In the genomic region with DNA sequence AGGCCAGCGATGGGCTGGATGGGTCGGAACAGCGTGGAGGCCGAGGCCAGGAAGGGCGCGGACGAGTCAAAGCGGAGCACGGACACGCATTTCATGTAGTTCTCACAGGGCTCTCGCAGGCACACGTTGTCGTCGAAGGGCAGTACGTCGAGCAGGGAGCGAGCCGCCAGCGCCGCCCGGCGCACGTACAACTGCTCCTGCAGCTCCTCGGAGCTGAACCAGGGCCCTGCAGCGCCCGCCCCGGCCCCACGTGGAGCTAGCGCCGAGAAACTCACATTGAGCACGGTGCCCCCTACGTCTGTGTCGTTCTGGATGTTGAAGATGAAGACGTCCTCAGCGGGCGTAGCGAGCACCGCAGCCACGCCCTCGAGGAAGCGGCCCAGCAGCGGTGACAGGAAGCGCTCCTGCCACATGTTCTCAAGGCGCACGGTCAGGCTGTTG, we compare ENCODE assay signal across 9 cellular contexts. TPM values are rescaled to one million over a fixed set of nuclear protein-coding genes. Genes with fewer than 3 reads are reported as not detected.
A peak's percentile ranks its signal among the peaks of the same experiment; 100 is the strongest.
DNase-seq lines count a peak whose midpoint lies in the region; ATAC-seq, FAIRE-seq and TF ChIP-seq lines count a peak whose summit lies in the region.
"Had no signal": no experiment of that assay in that cellular context is flagged by ENCODE, and none has a peak within 500 bp of the region (broad histone marks: within the 10 kb centered on the region; RNA-seq: fewer than 3 reads in every experiment).

No MANE protein-coding gene starts in this region.

- peaks cover 0 to 3% of the 10 kb centered on the region in 2 donors for H3K27me3 Mint-ChIP-seq in CD4-positive, alpha-beta memory T cell

- H2BK12ac ChIP-seq in H1 (ENCODE audit: low read depth, low read length) = peak overlapping the region; percentile 80

- POLR2A ChIA-PET in CD4-positive, alpha-beta memory T cell (lab: Charles Lee; ENCODE audit: partially characterized antibody) = interaction anchor here (0.6 to 2.4 kb wide), 3 partner anchors 22 to 130 kb away, joined by 3 to 14 read pairs (median 4); a partner anchor contains a TSS
- POLR2A ChIA-PET in H1 (lab: Charles Lee; ENCODE audit: partially characterized antibody) = interaction anchor here (1.0 to 10.5 kb wide), 6 partner anchors 11 to 364 kb away, joined by 3 to 111 read pairs (median 4); a partner anchor contains a TSS

- H3K79me2 ChIP-seq in SU-DHL-6 (ENCODE audit: insufficient read depth, low read length) (no peaks in the 10 kb centered on the region), H1 (ENCODE audit: control insufficient read depth in 1 of 2, insufficient read depth in 2 of 2, low read length in 2 of 2) (no peaks in the 10 kb centered on the region)

- H3K36me3 Mint-ChIP-seq in CD4-positive, alpha-beta memory T cell = peaks cover 0 to 1% of the 10 kb centered on the region in 2 donors

- H3F3A ChIP-seq in SU-DHL-6 (ENCODE audit: insufficient read depth) = 0 out of 2 replicates have a peak, but pooled peaks cover 6% of the 10 kb centered on the region

- intact Hi-C loops in CD4-positive, alpha-beta memory T cell (cut with micrococcal nuclease) = loop anchor here (1.0 kb wide), 4 partner anchors 22 to 99 kb away; a partner anchor contains a TSS

- peak overlapping the region; percentile 90 for H3K4ac ChIP-seq in H1 (replicated peaks; ENCODE audit: insufficient read length, low read depth, low read length)

- peaks cover 11% of the 10 kb centered on the region; the same call in 1 of the 2 replicates for H3K23me2 ChIP-seq in H1 (ENCODE audit: low read depth, low read length)

- H3K18ac ChIP-seq in H1 (ENCODE audit: extremely low read depth, low read length) = peak overlapping the region; percentile 95

- TF ChIP-seq POLR2A in H1 (IDR thresholded peaks at IDR 0.05; ENCODE audit: control extremely low read depth in 1 of 2, low read depth in 2 of 2, low read length in 2 of 2) = no peak

- H3K79me1 ChIP-seq in H1 (ENCODE audit: low read depth, low read length) = peaks cover 2% of the 10 kb centered on the region; the same call in 1 of the 2 replicates

- H2AK5ac ChIP-seq in H1 (ENCODE audit: low read depth, low read length) = 0 out of 2 replicates have a peak overlapping the region, but pooled peaks have one; percentile 54

- peaks cover 0 to 10% (median 0%) of the 10 kb centered on the region in 8 donors for H3K9me3 Mint-ChIP-seq in CD4-positive, alpha-beta memory T cell

- H4K5ac ChIP-seq in H1 (ENCODE audit: insufficient read length, low read depth, low read length) = peak overlapping the region; percentile 87

- peak overlapping the region; percentile 38 for H3K27ac ChIP-seq in CD4-positive, alpha-beta memory T cell (ENCODE audit: low read depth, low read length)
- H3K27ac ChIP-seq in SU-DHL-6 (ENCODE audit: low read depth, low read length) (no peak overlapping the region), H1 (ENCODE audit: low read depth, low read length) (no peak overlapping the region), rectal smooth muscle tissue (ENCODE audit: low read depth, low read length) (peak overlapping the region; percentile 1)

- H3K36me3 ChIP-seq in CD4-positive, alpha-beta memory T cell (ENCODE audit: insufficient read depth, low read length) = no peaks in the 10 kb centered on the region
- no peaks in the 10 kb centered on the region for H3K36me3 ChIP-seq in SU-DHL-6 (ENCODE audit: low read length)
- H3K36me3 ChIP-seq in H1 (ENCODE audit: control insufficient read depth in 2 of 4, insufficient read depth in 4 of 4, low read length in 3 of 4) = peaks cover 0 to 13% (median 8%) of the 10 kb centered on the region in 4 experiments; a peak in 5 of 8 replicates
- no peaks in the 10 kb centered on the region for H3K36me3 ChIP-seq in rectal smooth muscle tissue (ENCODE audit: control insufficient read depth, insufficient read depth, low read length)

- H4K20me1 ChIP-seq in SU-DHL-6 (ENCODE audit: low read depth, low read length) (no peaks in the 10 kb centered on the region), H1 (replicated peaks in 1 of 2; ENCODE audit: control insufficient read depth in 1 of 2, insufficient read depth in 2 of 2, low read length in 2 of 2) (peaks cover 7 to 40% of the 10 kb centered on the region in 2 experiments)

- H3K4me2 ChIP-seq in SU-DHL-6 (ENCODE audit: low read depth, low read length, poor library complexity, severe bottlenecking) (peak overlapping the region; percentile 43), H1 (ENCODE audit: insufficient read depth in 1 of 2, low read depth in 2 of 2, low read length in 2 of 2) (peak overlapping the region; percentile 74 to 81)

- no peak for ATAC-seq in left lobe of liver

- peaks cover 25% of the 10 kb centered on the region for H3K4me1 ChIP-seq in CD4-positive, alpha-beta memory T cell (ENCODE audit: insufficient read depth, low read length)
- H3K4me1 ChIP-seq in H1 (replicated peaks in 1 of 4; ENCODE audit: control insufficient read depth in 3 of 4, insufficient read depth in 4 of 4, low read length in 3 of 4) = peaks cover 0 to 18% (median 16%) of the 10 kb centered on the region in 4 experiments; a peak in 6 of 7 replicates
- no peaks in the 10 kb centered on the region for H3K4me1 ChIP-seq in rectal smooth muscle tissue (ENCODE audit: control insufficient read depth, insufficient read depth, low read length)

- 88% methylated on average over 40 of the region's 45 CpGs; no CpG with 5 or more reads in 1 of the 2 experiments for WGBS in H1 (ENCODE audit: extremely low coverage in 1 of 2, insufficient coverage in 1 of 2, insufficient read length in 1 of 2, insufficient replicate concordance in 2 of 2, low coverage in 1 of 2, low lambda C conversion rate in 2 of 2, missing lambda C conversion rate in 1 of 2), 2 experiments

- no peak for TF ChIP-seq EP300 in H1 (IDR thresholded peaks at IDR 0.05; ENCODE audit: borderline replicate concordance in 1 of 2, low read depth in 2 of 2, low read length in 2 of 2)

- no peaks in the 10 kb centered on the region for H3K9me2 ChIP-seq in SU-DHL-6 (replicated peaks; ENCODE audit: insufficient read depth, low read length)

- no peak overlapping the region for H2AFZ ChIP-seq in SU-DHL-6 (ENCODE audit: low read depth, low read length, severe bottlenecking)
- H2AFZ ChIP-seq in H1 (ENCODE audit: low read length) = peak overlapping the region; percentile 70; the same call in 1 of the 2 replicates

- TF ChIP-seq RAD21 in H1 (IDR thresholded peaks at IDR 0.05 in 1 of 2, conservative IDR thresholded peaks at IDR 0.05 in 1 of 2; ENCODE audit: low read depth in 2 of 2, low read length in 2 of 2) = no peak

- H2BK120ac ChIP-seq in H1 (replicated peaks; ENCODE audit: low read depth, low read length) = no peak overlapping the region

- no peak overlapping the region for H3K23ac ChIP-seq in H1 (ENCODE audit: insufficient read length)

- H3K9ac ChIP-seq in SU-DHL-6 (ENCODE audit: low read length) = no peak overlapping the region
- H3K9ac ChIP-seq in H1 (replicated peaks in 1 of 4; ENCODE audit: extremely low read depth in 1 of 4, low read depth in 3 of 4, low read length in 3 of 4) = peak overlapping the region in 2 of 4 experiments; percentile 54 to 56; a peak in 4 of 7 replicates
- H3K9ac ChIP-seq in rectal smooth muscle tissue (ENCODE audit: low read length) = no peak overlapping the region

- no peak overlapping the region for H3K56ac ChIP-seq in H1 (replicated peaks; ENCODE audit: insufficient read length, low read depth, low read length)

- peaks cover 5 to 37% (median 12%) of the 10 kb centered on the region in 4 donors for H3K4me1 Mint-ChIP-seq in CD4-positive, alpha-beta memory T cell

- peak overlapping the region; percentile 94 for H4K91ac ChIP-seq in H1 (replicated peaks; ENCODE audit: insufficient read length, low read length)

- no peak overlapping the region for H3K14ac ChIP-seq in H1 (ENCODE audit: insufficient read length)

- peak overlapping the region; percentile 90; the same call in 1 of the 2 replicates for H4K8ac ChIP-seq in H1 (ENCODE audit: extremely low read depth, insufficient read depth, low read length)

- no peak overlapping the region for H2BK20ac ChIP-seq in H1 (ENCODE audit: low read length)

- H3K4me3 Mint-ChIP-seq in CD4-positive, alpha-beta memory T cell = peak overlapping the region; percentile 65 to 85 (median 72)

- no peaks in the 10 kb centered on the region for H3K27me3 ChIP-seq in CD4-positive, alpha-beta memory T cell (ENCODE audit: insufficient read depth, low read length)
- H3K27me3 ChIP-seq in SU-DHL-6 (ENCODE audit: low read length) (no peaks in the 10 kb centered on the region), H1 (replicated peaks in 1 of 4; ENCODE audit: control insufficient read depth in 3 of 4, extremely low read depth in 1 of 4, insufficient read depth in 3 of 4, low read length in 3 of 4) (peaks cover 0 to 5% (median 4%) of the 10 kb centered on the region in 4 experiments; a peak in 3 of 7 replicates), rectal smooth muscle tissue (ENCODE audit: control insufficient read depth, insufficient read depth, low read length) (peaks cover 3% of the 10 kb centered on the region)

- FAIRE-seq in H1 (lab: Jason Lieb, UNC) = no peak

- peak overlapping the region; percentile 29 to 59 for H3K4me3 ChIP-seq in CD4-positive, alpha-beta memory T cell (ENCODE audit: low read length in 2 of 2)
- H3K4me3 ChIP-seq in SU-DHL-6 (ENCODE audit: insufficient read depth, low read length, poor library complexity, severe bottlenecking) (no peak overlapping the region), H1 (ENCODE audit: extremely low read depth in 1 of 4, insufficient read depth in 2 of 4, low read depth in 3 of 4, low read length in 4 of 4) (peak overlapping the region in 2 of 4 experiments; percentile 6 to 61; a peak in 4 of 8 replicates), rectal smooth muscle tissue (ENCODE audit: low read length) (peak overlapping the region; percentile 59)

- DNase-seq in CD4-positive, alpha-beta memory T cell = peak in 4 of 5 donors; percentile 23 to 49 (median 28)
- DNase-seq in H1 (ENCODE audit: low read depth in 1 of 2, low spot score in 2 of 2) (no peak), left lobe of liver (ENCODE audit: low spot score) (no peak), NAMALWA (ENCODE audit: low spot score) (no peak), NCI-H524 (lab: John Stamatoyannopoulos, UW) (no peak), NCI-H510A treated with DMSO at 0.1 percent for 48 hours (lab: John Stamatoyannopoulos, UW) (no peak)

- peak overlapping the region; percentile 99; the same call in 1 of the 2 replicates for H2BK15ac ChIP-seq in H1 (ENCODE audit: low read length)

- CTCF ChIA-PET in CD4-positive, alpha-beta memory T cell (lab: Charles Lee; ENCODE audit: partially characterized antibody) = interaction anchor here (0.6 to 1.8 kb wide), 8 partner anchors 21 to 462 kb away, joined by 3 to 7 read pairs (median 4); a partner anchor contains a TSS
- CTCF ChIA-PET in H1 (lab: Charles Lee; ENCODE audit: partially characterized antibody) = interaction anchor here (0.6 to 2.2 kb wide), 10 partner anchors 12 to 108 kb away, joined by 3 to 11 read pairs (median 4); a partner anchor contains a TSS

- no peak for TF ChIP-seq CTCF in SU-DHL-6 (IDR thresholded peaks at IDR 0.05; ENCODE audit: insufficient read depth, low read length, poor library complexity, severe bottlenecking)
- TF ChIP-seq CTCF in H1 (IDR thresholded peaks at IDR 0.05; ENCODE audit: control extremely low read depth in 1 of 3, insufficient read depth in 1 of 3, low read depth in 1 of 3, low read length in 3 of 3) = no peak

- H2BK5ac ChIP-seq in H1 (ENCODE audit: low read depth, low read length) = peak overlapping the region; percentile 83

- H3K27ac Mint-ChIP-seq in CD4-positive, alpha-beta memory T cell = peak overlapping the region in 6 of 7 donors; percentile 62 to 88 (median 74)

- H3K9me3 ChIP-seq in CD4-positive, alpha-beta memory T cell (ENCODE audit: control insufficient read depth in 1 of 2, low read length in 2 of 2) = no peaks in the 10 kb centered on the region
- H3K9me3 ChIP-seq in SU-DHL-6 (ENCODE audit: insufficient read depth, low read length) = no peaks in the 10 kb centered on the region
- no peaks in the 10 kb centered on the region for H3K9me3 ChIP-seq in H1 (ENCODE audit: insufficient read depth in 2 of 2, low read depth in 1 of 2, low read length in 1 of 2)

RNA-seq across cellular contexts. Expression of a gene that starts 5.8 kb away (rescaled TPM):
- 1 to 10 TPM; 3.3 to 3.5 TPM for total RNA-seq in CD4-positive, alpha-beta memory T cell
- polyA plus RNA-seq in CD4-positive, alpha-beta memory T cell = under 1 TPM; 0.04 to 0.78 TPM
- total RNA-seq in H1 (2021; fragmentation: NEBNext Ultra II Directional; extraction: Animal tissue kit (Norgen Biotek cat#: 25700)) = 26.7 and 29.5 TPM in 2 replicates
- 11.6 and 17.5 TPM in 2 replicates for polyA plus RNA-seq in H1 (2011; rRNA removed)
- 11.5 TPM for polyA plus RNA-seq in H1 (2011; cell fraction: cytosol; rRNA removed)
- 57.7 TPM for polyA plus RNA-seq in H1 (2011; cell fraction: nucleus; rRNA removed)
- 16.1 to 23.3 TPM (median 21.1 TPM) in 4 replicates for polyA plus RNA-seq in H1 (2012, experiment 1 of 2)
- polyA plus RNA-seq in H1 (2012, experiment 2 of 2) = 19.3 TPM
- polyA plus RNA-seq in H1 (2013, experiment 1 of 2) = 17.3 TPM
- 14.2 TPM for polyA plus RNA-seq in H1 (2013, experiment 2 of 2)
- polyA minus RNA-seq in H1 (2011; rRNA and poly(A)+ RNA removed) = 26.2 and 26.5 TPM in 2 replicates
- polyA minus RNA-seq in H1 (2011; cell fraction: cytosol; rRNA and poly(A)+ RNA removed) = 20.9 TPM
- 30.1 TPM for polyA minus RNA-seq in H1 (2011; cell fraction: nucleus; rRNA and poly(A)+ RNA removed)
- 0.45 TPM for total RNA-seq in left lobe of liver

RNA-seq across cellular contexts. Expression of a gene that starts 21.6 kb away (rescaled TPM):
- 10 to 100 TPM; 31.6 to 32.4 TPM for total RNA-seq in CD4-positive, alpha-beta memory T cell
- 1 to 10 TPM; 3.0 to 3.5 TPM for polyA plus RNA-seq in CD4-positive, alpha-beta memory T cell
- 50.4 and 51.2 TPM in 2 replicates for total RNA-seq in H1 (2021; fragmentation: NEBNext Ultra II Directional; extraction: Animal tissue kit (Norgen Biotek cat#: 25700))
- polyA plus RNA-seq in H1 (2011; rRNA removed) = 58.0 and 97.1 TPM in 2 replicates
- 56.2 TPM for polyA plus RNA-seq in H1 (2011; cell fraction: cytosol; rRNA removed)
- polyA plus RNA-seq in H1 (2011; cell fraction: nucleus; rRNA removed) = 414 TPM
- polyA plus RNA-seq in H1 (2012, experiment 1 of 2) = 41.3 to 61.6 TPM (median 60.3 TPM) in 4 replicates
- 50.8 TPM for polyA plus RNA-seq in H1 (2012, experiment 2 of 2)
- polyA plus RNA-seq in H1 (2013, experiment 1 of 2) = 59.4 TPM
- polyA plus RNA-seq in H1 (2013, experiment 2 of 2) = 53.8 TPM
- 49.8 and 64.4 TPM in 2 replicates for polyA minus RNA-seq in H1 (2011; rRNA and poly(A)+ RNA removed)
- polyA minus RNA-seq in H1 (2011; cell fraction: cytosol; rRNA and poly(A)+ RNA removed) = 34.9 TPM
- 74.3 TPM for polyA minus RNA-seq in H1 (2011; cell fraction: nucleus; rRNA and poly(A)+ RNA removed)
- 8.4 TPM for total RNA-seq in left lobe of liver

RNA-seq across cellular contexts. Expression of a gene that starts 28.9 kb away (rescaled TPM):
- total RNA-seq in CD4-positive, alpha-beta memory T cell = 10 to 100 TPM; 20.1 to 21.7 TPM
- 10 to 100 TPM in 1 of 2 donors, 1 to 10 TPM in 1; 8.3 to 16.1 TPM for polyA plus RNA-seq in CD4-positive, alpha-beta memory T cell
- 31.7 and 34.7 TPM in 2 replicates for total RNA-seq in H1 (2021; fragmentation: NEBNext Ultra II Directional; extraction: Animal tissue kit (Norgen Biotek cat#: 25700))
- 91.8 and 114 TPM in 2 replicates for polyA plus RNA-seq in H1 (2011; rRNA removed)
- polyA plus RNA-seq in H1 (2011; cell fraction: cytosol; rRNA removed) = 64.6 TPM
- polyA plus RNA-seq in H1 (2011; cell fraction: nucleus; rRNA removed) = 127 TPM
- polyA plus RNA-seq in H1 (2012, experiment 1 of 2) = 20.3 to 43.2 TPM (median 36.1 TPM) in 4 replicates
- 31.2 TPM for polyA plus RNA-seq in H1 (2012, experiment 2 of 2)
- polyA plus RNA-seq in H1 (2013, experiment 1 of 2) = 19.0 TPM
- 19.0 TPM for polyA plus RNA-seq in H1 (2013, experiment 2 of 2)
- 47.8 and 85.2 TPM in 2 replicates for polyA minus RNA-seq in H1 (2011; rRNA and poly(A)+ RNA removed)
- polyA minus RNA-seq in H1 (2011; cell fraction: cytosol; rRNA and poly(A)+ RNA removed) = 45.2 TPM
- polyA minus RNA-seq in H1 (2011; cell fraction: nucleus; rRNA and poly(A)+ RNA removed) = 48.5 TPM
- 12.0 TPM for total RNA-seq in left lobe of liver

RNA-seq across cellular contexts. Expression of a gene that starts 35.3 kb away (rescaled TPM):
- not detected for total RNA-seq in CD4-positive, alpha-beta memory T cell
- polyA plus RNA-seq in CD4-positive, alpha-beta memory T cell = not detected
- not detected in 2 replicates for total RNA-seq in H1 (2021; fragmentation: NEBNext Ultra II Directional; extraction: Animal tissue kit (Norgen Biotek cat#: 25700))
- polyA plus RNA-seq in H1 (2011; rRNA removed) = 0.24 TPM in 1 of 2 replicates, not detected in the other
- not detected for polyA plus RNA-seq in H1 (2011; cell fraction: cytosol; rRNA removed)
- polyA plus RNA-seq in H1 (2011; cell fraction: nucleus; rRNA removed) = 1.3 TPM
- 0.34 to 0.42 TPM in 2 of 4 replicates, not detected in the others for polyA plus RNA-seq in H1 (2012, experiment 1 of 2)
- not detected for polyA plus RNA-seq in H1 (2012, experiment 2 of 2)
- polyA plus RNA-seq in H1 (2013, experiment 1 of 2) = 0.12 TPM
- 0.11 TPM for polyA plus RNA-seq in H1 (2013, experiment 2 of 2)
- polyA minus RNA-seq in H1 (2011; rRNA and poly(A)+ RNA removed) = not detected in 2 replicates
- polyA minus RNA-seq in H1 (2011; cell fraction: cytosol; rRNA and poly(A)+ RNA removed) = not detected
- not detected for polyA minus RNA-seq in H1 (2011; cell fraction: nucleus; rRNA and poly(A)+ RNA removed)
- not detected for total RNA-seq in left lobe of liver
- total RNA-seq: lung microvascular endothelial cell had no signal

RNA-seq across cellular contexts. Expression of a gene that starts 47.4 kb away (rescaled TPM):
- total RNA-seq in CD4-positive, alpha-beta memory T cell = 10 to 100 TPM; 73.7 to 91.3 TPM
- 100 to 1,000 TPM; 152 to 313 TPM for polyA plus RNA-seq in CD4-positive, alpha-beta memory T cell
- total RNA-seq in H1 (2021; fragmentation: NEBNext Ultra II Directional; extraction: Animal tissue kit (Norgen Biotek cat#: 25700)) = 310 TPM in 2 replicates
- 720 TPM in 2 replicates for polyA plus RNA-seq in H1 (2011; rRNA removed)
- 628 TPM for polyA plus RNA-seq in H1 (2011; cell fraction: cytosol; rRNA removed)
- 930 TPM for polyA plus RNA-seq in H1 (2011; cell fraction: nucleus; rRNA removed)
- 341 to 466 TPM (median 436 TPM) in 4 replicates for polyA plus RNA-seq in H1 (2012, experiment 1 of 2)
- 815 TPM for polyA plus RNA-seq in H1 (2012, experiment 2 of 2)
- polyA plus RNA-seq in H1 (2013, experiment 1 of 2) = 179 TPM
- polyA plus RNA-seq in H1 (2013, experiment 2 of 2) = 164 TPM
- 871 and 931 TPM in 2 replicates for polyA minus RNA-seq in H1 (2011; rRNA and poly(A)+ RNA removed)
- 323 TPM for polyA minus RNA-seq in H1 (2011; cell fraction: cytosol; rRNA and poly(A)+ RNA removed)
- 283 TPM for polyA minus RNA-seq in H1 (2011; cell fraction: nucleus; rRNA and poly(A)+ RNA removed)
- total RNA-seq in left lobe of liver = 232 TPM

Comparison
In these comparisons a context has a peak if more than half of its experiments do, and no peak if none do; other contexts are left out.
1. DNase-seq: peak in CD4-positive, alpha-beta memory T cell (4 of 5); none in H1 (0 of 2), left lobe of liver (single experiment), NAMALWA (single experiment), NCI-H524 (0 of 2) and NCI-H510A treated with DMSO at 0.1 percent for 48 hours (single experiment).
2. H3K27ac ChIP-seq: peak in CD4-positive, alpha-beta memory T cell (single experiment) and rectal smooth muscle tissue (single experiment); none in SU-DHL-6 (single experiment) and H1 (single experiment).